Comparison of ENCODE assay signal across 1 cellular context in the genomic region with DNA sequence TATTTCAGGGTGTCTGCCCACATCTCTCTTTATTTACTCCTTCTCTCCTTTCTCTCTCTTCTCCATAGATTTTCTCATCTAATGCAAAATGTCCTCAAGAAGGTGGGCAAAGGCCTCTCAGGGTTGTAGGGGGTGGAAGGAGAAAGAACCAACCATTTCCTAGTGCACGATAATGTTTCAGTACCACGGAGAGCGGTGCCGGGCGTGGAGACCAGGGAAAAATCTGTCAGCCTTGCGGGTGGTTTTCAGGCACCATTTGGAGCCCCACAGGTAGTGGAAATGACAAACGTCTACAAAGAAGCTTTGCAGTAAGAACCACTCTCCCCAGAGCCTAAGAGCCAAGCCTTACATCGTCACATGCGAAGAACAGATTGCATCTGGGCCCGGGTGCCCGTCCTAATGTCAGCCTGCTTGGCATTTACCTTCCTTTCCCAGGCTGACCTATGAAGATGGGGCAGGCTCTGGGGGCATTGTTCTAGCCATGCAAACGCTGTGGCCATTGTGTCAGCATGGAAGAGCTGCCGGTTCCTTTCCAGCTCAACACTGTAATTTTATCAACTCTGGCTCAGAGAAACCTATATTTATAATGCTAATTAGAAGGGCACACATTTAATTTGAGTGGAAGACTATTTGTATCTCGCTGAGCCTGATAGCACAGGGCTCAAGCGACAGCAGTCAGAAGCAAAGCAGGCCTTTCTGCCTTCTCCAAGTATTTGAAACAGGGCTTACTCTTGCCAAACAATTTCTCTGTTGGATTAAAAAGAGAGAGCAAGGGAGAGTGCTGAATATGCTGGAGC.
TF ChIP-seq lines count a peak whose summit lies in the region.

No MANE protein-coding gene starts in this region.

TF ChIP-seq in SK-N-SH treated with all-trans-retinoic acid at 6 μM for 48 hours, 23 proteins besides CTCF, POLR2A, EP300 and RAD21 (continued from another document):
- TF ChIP-seq, protein P1, sequence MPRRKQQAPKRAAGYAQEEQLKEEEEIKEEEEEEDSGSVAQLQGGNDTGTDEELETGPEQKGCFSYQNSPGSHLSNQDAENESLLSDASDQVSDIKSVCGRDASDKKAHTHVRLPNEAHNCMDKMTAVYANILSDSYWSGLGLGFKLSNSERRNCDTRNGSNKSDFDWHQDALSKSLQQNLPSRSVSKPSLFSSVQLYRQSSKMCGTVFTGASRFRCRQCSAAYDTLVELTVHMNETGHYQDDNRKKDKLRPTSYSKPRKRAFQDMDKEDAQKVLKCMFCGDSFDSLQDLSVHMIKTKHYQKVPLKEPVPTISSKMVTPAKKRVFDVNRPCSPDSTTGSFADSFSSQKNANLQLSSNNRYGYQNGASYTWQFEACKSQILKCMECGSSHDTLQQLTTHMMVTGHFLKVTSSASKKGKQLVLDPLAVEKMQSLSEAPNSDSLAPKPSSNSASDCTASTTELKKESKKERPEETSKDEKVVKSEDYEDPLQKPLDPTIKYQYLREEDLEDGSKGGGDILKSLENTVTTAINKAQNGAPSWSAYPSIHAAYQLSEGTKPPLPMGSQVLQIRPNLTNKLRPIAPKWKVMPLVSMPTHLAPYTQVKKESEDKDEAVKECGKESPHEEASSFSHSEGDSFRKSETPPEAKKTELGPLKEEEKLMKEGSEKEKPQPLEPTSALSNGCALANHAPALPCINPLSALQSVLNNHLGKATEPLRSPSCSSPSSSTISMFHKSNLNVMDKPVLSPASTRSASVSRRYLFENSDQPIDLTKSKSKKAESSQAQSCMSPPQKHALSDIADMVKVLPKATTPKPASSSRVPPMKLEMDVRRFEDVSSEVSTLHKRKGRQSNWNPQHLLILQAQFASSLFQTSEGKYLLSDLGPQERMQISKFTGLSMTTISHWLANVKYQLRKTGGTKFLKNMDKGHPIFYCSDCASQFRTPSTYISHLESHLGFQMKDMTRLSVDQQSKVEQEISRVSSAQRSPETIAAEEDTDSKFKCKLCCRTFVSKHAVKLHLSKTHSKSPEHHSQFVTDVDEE (CRISPR knock-in tag; IDR thresholded peaks at IDR 0.05) = no peak
- TF ChIP-seq RARB (CRISPR knock-in tag; IDR thresholded peaks at IDR 0.05) (no peak), ZNF70 (CRISPR knock-in tag; IDR thresholded peaks at IDR 0.05) (no peak), PPARA (CRISPR knock-in tag; IDR thresholded peaks at IDR 0.05; ENCODE audit: borderline replicate concordance) (no peak), ZNF565 (CRISPR knock-in tag; conservative IDR thresholded peaks at IDR 0.05; ENCODE audit: low read depth) (no peak), ISL1 (CRISPR knock-in tag; IDR thresholded peaks at IDR 0.05) (no peak)
- TF ChIP-seq, protein P2, sequence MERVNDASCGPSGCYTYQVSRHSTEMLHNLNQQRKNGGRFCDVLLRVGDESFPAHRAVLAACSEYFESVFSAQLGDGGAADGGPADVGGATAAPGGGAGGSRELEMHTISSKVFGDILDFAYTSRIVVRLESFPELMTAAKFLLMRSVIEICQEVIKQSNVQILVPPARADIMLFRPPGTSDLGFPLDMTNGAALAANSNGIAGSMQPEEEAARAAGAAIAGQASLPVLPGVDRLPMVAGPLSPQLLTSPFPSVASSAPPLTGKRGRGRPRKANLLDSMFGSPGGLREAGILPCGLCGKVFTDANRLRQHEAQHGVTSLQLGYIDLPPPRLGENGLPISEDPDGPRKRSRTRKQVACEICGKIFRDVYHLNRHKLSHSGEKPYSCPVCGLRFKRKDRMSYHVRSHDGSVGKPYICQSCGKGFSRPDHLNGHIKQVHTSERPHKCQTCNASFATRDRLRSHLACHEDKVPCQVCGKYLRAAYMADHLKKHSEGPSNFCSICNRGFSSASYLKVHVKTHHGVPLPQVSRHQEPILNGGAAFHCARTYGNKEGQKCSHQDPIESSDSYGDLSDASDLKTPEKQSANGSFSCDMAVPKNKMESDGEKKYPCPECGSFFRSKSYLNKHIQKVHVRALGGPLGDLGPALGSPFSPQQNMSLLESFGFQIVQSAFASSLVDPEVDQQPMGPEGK (CRISPR knock-in tag; IDR thresholded peaks at IDR 0.05; ENCODE audit: borderline replicate concordance) = no peak
TF ChIP-seq in SK-N-SH treated with all-trans-retinoic acid at 6 μM for 48 hours: peak in this region for 0.
